1 cellular context compared by ENCODE assay signal in genomic region chr21:43066690-43067089, GRCh38. TPM values are rescaled to one million over a fixed set of nuclear protein-coding genes. Genes with fewer than 3 reads are reported as not detected.
"Had no signal": no experiment of that assay in that cellular context is flagged by ENCODE, and none has a peak within 500 bp of the region (broad histone marks: within the 10 kb centered on the region; RNA-seq: fewer than 3 reads in every experiment).

No MANE protein-coding gene starts in this region.

RNA-seq across cellular contexts. Expression of gene CBS, which starts 8.9 kb away (rescaled TPM):
- polyA plus RNA-seq: IgD-negative memory B cell had no signal
